Comparison of ENCODE assay signal across 13 cellular contexts in genomic region chr10:102770108-102770482, GRCh38. TPM values are rescaled to one million over a fixed set of nuclear protein-coding genes. Genes with fewer than 3 reads are reported as not detected.
DNase-seq lines count a peak whose midpoint lies in the region; ATAC-seq, FAIRE-seq and TF ChIP-seq lines count a peak whose summit lies in the region.
"Had no signal": no experiment of that assay in that cellular context is flagged by ENCODE, and none has a peak within 500 bp of the region (broad histone marks: within the 10 kb centered on the region; RNA-seq: fewer than 3 reads in every experiment).

No MANE protein-coding gene starts in this region.

- DNase-seq in A549 (ENCODE audit: low read depth in 1 of 2, low spot score in 1 of 2) (no peak), MCF 10A (ENCODE audit: unreplicated experiment) (no peak), nephron progenitor cell (no peak), NCI-H69 (lab: John Stamatoyannopoulos, UW) (no peak), mucosa of gallbladder (ENCODE audit: low spot score) (no peak), GM10266 (ENCODE audit: extremely low spot score) (no peak), SK-N-SH (no peak)
- DNase-seq: activated CD4-positive, alpha-beta T cell treated with anti-CD3 and anti-CD28 coated beads for 48 hours; activated effector memory CD4-positive, alpha-beta T cell treated with Interleukin-2 at 50 U/mL for 16 hours; MG63 had no signal

- TF ChIP-seq CTCF in A549 (IDR thresholded peaks at IDR 0.05) (no peak), KMS-11 (conservative IDR thresholded peaks at IDR 0.05; ENCODE audit: low read depth, low read length) (no peak), MCF 10A (IDR thresholded peaks at IDR 0.05; ENCODE audit: unreplicated experiment) (no peak), nephron progenitor cell (IDR thresholded peaks at IDR 0.05) (no peak), GM10266 (IDR thresholded peaks at IDR 0.05; ENCODE audit: control insufficient read depth, insufficient read depth, low read depth, missing control alignments) (no peak), SK-N-SH (IDR thresholded peaks at IDR 0.05) (no peak)

- H3K4me1 ChIP-seq in A549 = peaks cover 32% of the 10 kb centered on the region
- peaks cover 97% of the 10 kb centered on the region for H3K4me1 ChIP-seq in KMS-11 (ENCODE audit: low read depth, poor library complexity, severe bottlenecking)
- H3K4me1 ChIP-seq in SK-N-SH (ENCODE audit: control insufficient read depth in 1 of 2, insufficient read depth in 2 of 2, low read depth in 1 of 2, low read length in 1 of 2) = peaks cover 18 to 24% of the 10 kb centered on the region in 2 experiments; a peak in 3 of 4 replicates

- no peaks in the 10 kb centered on the region for H3K27me3 Mint-ChIP-seq in MCF 10A (ENCODE audit: insufficient read depth, unreplicated experiment)
- no peaks in the 10 kb centered on the region for H3K27me3 Mint-ChIP-seq in nephron progenitor cell (ENCODE audit: low read depth, poor library complexity)
- H3K27me3 Mint-ChIP-seq: B cell; stimulated activated memory B cell treated with anti-CD40 and anti-IgM and Interleukin-4, amounts not matched to agents 10 μg/mL and 1 μg/mL and 100 μg/mL, for 72 hours had no signal

- H3K36me3 ChIP-seq in KMS-11 (ENCODE audit: insufficient read depth) (no peaks in the 10 kb centered on the region), SK-N-SH (replicated peaks in 1 of 2; ENCODE audit: control insufficient read depth in 1 of 2, insufficient read depth in 2 of 2, low read length in 1 of 2) (no peaks in the 10 kb centered on the region)
- H3K36me3 ChIP-seq: MG63 had no signal

- H3K4me3 Mint-ChIP-seq in MCF 10A (ENCODE audit: unreplicated experiment) (no peak overlapping the region), nephron progenitor cell (no peak overlapping the region)
- H3K4me3 Mint-ChIP-seq: B cell; stimulated activated memory B cell treated with anti-CD40 and anti-IgM and Interleukin-4, amounts not matched to agents 10 μg/mL and 1 μg/mL and 100 μg/mL, for 72 hours had no signal

- H3K4me1 Mint-ChIP-seq in MCF 10A (ENCODE audit: insufficient read depth, unreplicated experiment) (peaks cover 37% of the 10 kb centered on the region), nephron progenitor cell (peaks cover 77% of the 10 kb centered on the region)

- H2AFZ ChIP-seq in KMS-11 (ENCODE audit: low read depth) (no peak overlapping the region), SK-N-SH (ENCODE audit: low read depth) (no peak overlapping the region)

- H3K79me2 ChIP-seq in KMS-11 (ENCODE audit: insufficient read depth, low read depth) (peaks cover 55% of the 10 kb centered on the region), SK-N-SH (ENCODE audit: insufficient read depth) (peaks cover 38% of the 10 kb centered on the region)

- H3K9me3 Mint-ChIP-seq in MCF 10A (ENCODE audit: unreplicated experiment) (no peaks in the 10 kb centered on the region), nephron progenitor cell (no peaks in the 10 kb centered on the region)
- H3K9me3 Mint-ChIP-seq: stimulated activated memory B cell treated with anti-CD40 and anti-IgM and Interleukin-4, amounts not matched to agents 10 μg/mL and 1 μg/mL and 100 μg/mL, for 72 hours had no signal

- H3K4me3 ChIP-seq in A549 = no peak overlapping the region
- no peak overlapping the region for H3K4me3 ChIP-seq in KMS-11 (IDR thresholded peaks at IDR 0.05; ENCODE audit: insufficient read depth, low read depth, low read length)
- no peak overlapping the region for H3K4me3 ChIP-seq in SK-N-SH (ENCODE audit: low read depth in 2 of 2, low read length in 1 of 2)
- H3K4me3 ChIP-seq: MG63 had no signal

- peak overlapping the region; percentile 66 for H3K4me2 ChIP-seq in A549
- H3K4me2 ChIP-seq in KMS-11 = peak overlapping the region; percentile 80; the same call in 1 of the 2 replicates
- no peak overlapping the region for H3K4me2 ChIP-seq in SK-N-SH

- no peaks in the 10 kb centered on the region for H3K27me3 ChIP-seq in KMS-11 (ENCODE audit: insufficient read depth, low read depth)
- H3K27me3 ChIP-seq in SK-N-SH (ENCODE audit: insufficient read depth) = no peaks in the 10 kb centered on the region
- H3K27me3 ChIP-seq: MG63 had no signal

- H3K27ac Mint-ChIP-seq in MCF 10A (ENCODE audit: low read depth, unreplicated experiment) = peak overlapping the region; percentile 78
- H3K27ac Mint-ChIP-seq in nephron progenitor cell = peak overlapping the region; percentile 97
- H3K27ac Mint-ChIP-seq: B cell; stimulated activated memory B cell treated with anti-CD40 and anti-IgM and Interleukin-4, amounts not matched to agents 10 μg/mL and 1 μg/mL and 100 μg/mL, for 72 hours had no signal

- intact Hi-C loops in MCF 10A (cut with micrococcal nuclease) = no loop called here

- peaks cover 12% of the 10 kb centered on the region for H3F3A ChIP-seq in SK-N-SH (replicated peaks; ENCODE audit: insufficient read depth)

- no peak for FAIRE-seq in A549 (lab: Jason Lieb, UNC)

- TF ChIP-seq RAD21 in A549 (conservative IDR thresholded peaks at IDR 0.05 in 1 of 2, IDR thresholded peaks at IDR 0.05 in 1 of 2) (no peak), SK-N-SH (IDR thresholded peaks at IDR 0.05; ENCODE audit: low read length) (no peak)

- 86% methylated on average over 3 of the region's 3 CpGs for WGBS in A549 (ENCODE audit: missing lambda C conversion rate)
- WGBS in SK-N-SH (ENCODE audit: low lambda C conversion rate) = 80% methylated on average over 3 of the region's 3 CpGs

- CTCF ChIA-PET in A549 (lab: Yijun Ruan, JAX) = interaction anchor here (0.9 to 3.3 kb wide), 4 partner anchors 15 to 64 kb away, joined by 3 to 13 read pairs (median 5); no protein-coding TSS in a partner anchor
- CTCF ChIA-PET in MCF 10A (lab: Yijun Ruan, JAX) = interaction anchor here (1.0 to 2.3 kb wide), 3 partner anchors 16 to 132 kb away, joined by 3 to 21 read pairs (median 8); partner anchors contain the start of gene BORCS7
- CTCF ChIA-PET in SK-N-SH (lab: Yijun Ruan, JAX) = interaction anchor here (1.0 to 1.8 kb wide), 2 partner anchors 17 to 22 kb away, joined by 3 to 7 read pairs; no protein-coding TSS in a partner anchor

- H3K9me3 ChIP-seq in A549 (no peaks in the 10 kb centered on the region), SK-N-SH (no peaks in the 10 kb centered on the region)
- H3K9me3 ChIP-seq: MG63 had no signal

- no TSS peak for BruUV-seq in MCF 10A (replicated peaks; lab: Mats Ljungman, UMichigan)

- H4K20me1 ChIP-seq in KMS-11 (ENCODE audit: insufficient read depth) (no peaks in the 10 kb centered on the region), SK-N-SH (ENCODE audit: insufficient read depth) (peaks cover 6% of the 10 kb centered on the region; the same call in 1 of the 2 replicates)

- no peak for TF ChIP-seq POLR2A in A549 (IDR thresholded peaks at IDR 0.05; ENCODE audit: low read length)

- no peak for TF ChIP-seq EP300 in A549 (IDR thresholded peaks at IDR 0.05)
- TF ChIP-seq EP300 in SK-N-SH (IDR thresholded peaks at IDR 0.05; ENCODE audit: borderline replicate concordance in 1 of 2, low read depth in 1 of 2, low read length in 1 of 2) = no peak

- peaks cover 16% of the 10 kb centered on the region for H3K36me3 Mint-ChIP-seq in MCF 10A (ENCODE audit: insufficient read depth, unreplicated experiment)
- H3K36me3 Mint-ChIP-seq in nephron progenitor cell (ENCODE audit: low read depth) = peaks cover 12% of the 10 kb centered on the region

- H3K9ac ChIP-seq in KMS-11 = no peak overlapping the region; the same call in 1 of the 2 replicates
- no peak overlapping the region for H3K9ac ChIP-seq in SK-N-SH

- POLR2A ChIA-PET in A549 (lab: Yijun Ruan, JAX) = no interaction called here
- POLR2A ChIA-PET in MCF 10A (lab: Yijun Ruan, JAX) = interaction anchor here (0.7 to 5.8 kb wide), 16 partner anchors 10 to 304 kb away, joined by 3 to 100 read pairs (median 6); partner anchors contain the start of genes ARL3, BORCS7, SFXN2 and TRIM8
- POLR2A ChIA-PET in SK-N-SH (lab: Yijun Ruan, JAX) = no interaction called here

- H3K9me2 ChIP-seq in SK-N-SH = no peaks in the 10 kb centered on the region

- H3K27ac ChIP-seq in A549 (peak overlapping the region; percentile 48 to 50; a peak in 5 of 6 replicates), KMS-11 (peak overlapping the region; percentile 58), SK-N-SH (ENCODE audit: low read depth in 2 of 2, low read length in 1 of 2) (peak overlapping the region in 1 of 2 experiments; percentile 54; a peak in 3 of 4 replicates)

- no peak for ATAC-seq in A549
- ATAC-seq: stimulated activated memory B cell treated with anti-CD40 and anti-IgM and Interleukin-4, amounts not matched to agents 10 μg/mL and 1 μg/mL and 100 μg/mL, for 72 hours had no signal

RNA-seq across cellular contexts. Expression of gene WBP1L, which starts 26.3 kb away (rescaled TPM):
- 23.5 and 25.1 TPM in 2 replicates for polyA plus RNA-seq in A549 (2011; rRNA removed)
- polyA plus RNA-seq in A549 (2012; cell fraction: cytosol; rRNA removed) = 14.2 and 20.7 TPM in 2 replicates
- polyA plus RNA-seq in A549 (2012; cell fraction: nucleus; rRNA removed) = 10.9 and 11.9 TPM in 2 replicates
- 17.4 to 20.7 TPM (median 19.8 TPM) in 3 replicates for polyA plus RNA-seq in A549 (2017; fragmentation: RNase III; extraction: RNeasy Plus Mini Kit Qiagen cat#74134 plus additional on column Dnase treatment)
- polyA minus RNA-seq in A549 (2011; rRNA and poly(A)+ RNA removed) = 44.6 and 50.3 TPM in 2 replicates
- 19.8 and 24.8 TPM in 2 replicates for total RNA-seq in MCF 10A (2022)
- 58.1 TPM for total RNA-seq in mucosa of gallbladder
- 22.8 and 29.8 TPM in 2 replicates for polyA plus RNA-seq in SK-N-SH (2012; rRNA removed)
- polyA plus RNA-seq in SK-N-SH (2012; cell fraction: cytosol; rRNA removed) = 16.7 and 23.9 TPM in 2 replicates
- polyA plus RNA-seq in SK-N-SH (2012; cell fraction: nucleus; rRNA removed) = 11.2 and 13.4 TPM in 2 replicates

RNA-seq across cellular contexts. Expression of gene SFXN2, which starts 55.7 kb away (rescaled TPM):
- polyA plus RNA-seq in A549 (2011; rRNA removed) (4.7 and 5.6 TPM in 2 replicates), A549 (2017; fragmentation: RNase III; extraction: RNeasy Plus Mini Kit Qiagen cat#74134 plus additional on column Dnase treatment) (7.4 to 8.5 TPM (median 7.9 TPM) in 3 replicates), SK-N-SH (2012; rRNA removed) (10.2 and 10.6 TPM in 2 replicates)
- polyA plus RNA-seq in A549 (2012; cell fraction: cytosol; rRNA removed) = 5.9 TPM in 2 replicates
- polyA plus RNA-seq in A549 (2012; cell fraction: nucleus; rRNA removed) = 13.7 and 15.5 TPM in 2 replicates
- 15.0 and 15.8 TPM in 2 replicates for polyA minus RNA-seq in A549 (2011; rRNA and poly(A)+ RNA removed)
- total RNA-seq in MCF 10A (2022) (7.2 and 12.9 TPM in 2 replicates), mucosa of gallbladder (6.4 TPM)
- polyA plus RNA-seq in SK-N-SH (2012; cell fraction: cytosol; rRNA removed) = 4.6 and 7.4 TPM in 2 replicates
- 26.6 and 27.1 TPM in 2 replicates for polyA plus RNA-seq in SK-N-SH (2012; cell fraction: nucleus; rRNA removed)

RNA-seq across cellular contexts. Expression of gene ARL3, which starts 55.9 kb away (rescaled TPM):
- polyA plus RNA-seq in A549 (2011; rRNA removed) (18.2 and 20.2 TPM in 2 replicates), A549 (2017; fragmentation: RNase III; extraction: RNeasy Plus Mini Kit Qiagen cat#74134 plus additional on column Dnase treatment) (20.7 to 22.7 TPM (median 21.3 TPM) in 3 replicates), SK-N-SH (2012; rRNA removed) (11.2 and 12.5 TPM in 2 replicates)
- polyA plus RNA-seq in A549 (2012; cell fraction: cytosol; rRNA removed) = 9.1 and 9.9 TPM in 2 replicates
- 2.0 and 3.5 TPM in 2 replicates for polyA plus RNA-seq in A549 (2012; cell fraction: nucleus; rRNA removed)
- polyA minus RNA-seq in A549 (2011; rRNA and poly(A)+ RNA removed) = 5.0 and 5.8 TPM in 2 replicates
- total RNA-seq in MCF 10A (2022) (6.8 and 7.0 TPM in 2 replicates), mucosa of gallbladder (11.1 TPM)
- polyA plus RNA-seq in SK-N-SH (2012; cell fraction: cytosol; rRNA removed) = 15.5 and 18.3 TPM in 2 replicates
- polyA plus RNA-seq in SK-N-SH (2012; cell fraction: nucleus; rRNA removed) = 4.7 and 5.6 TPM in 2 replicates
